ENCODE assay signal across 1 cellular context in the genomic region with DNA sequence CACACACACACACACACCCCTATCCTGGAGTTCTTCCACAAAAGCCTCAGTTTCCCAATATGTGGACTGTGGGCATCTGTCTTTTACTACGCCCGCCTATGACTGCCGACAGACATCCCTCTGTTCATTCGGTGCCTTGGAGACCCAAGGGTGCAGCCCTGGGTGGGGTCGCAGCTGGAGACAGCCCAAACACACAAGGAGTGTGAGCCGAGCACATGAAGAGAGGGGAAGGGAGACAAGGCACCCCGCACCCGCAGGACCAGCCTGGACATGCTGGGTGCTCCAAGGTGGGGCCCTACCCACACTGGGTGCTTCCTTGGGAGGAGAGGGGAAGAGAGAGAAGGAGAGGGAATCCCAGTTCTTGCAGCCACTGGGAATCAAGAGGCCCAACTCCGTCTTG.
TF ChIP-seq lines count a peak whose summit lies in the region.

No MANE protein-coding gene starts in this region.

TF ChIP-seq in H1, 55 proteins besides CTCF, POLR2A, EP300 and RAD21:
- TF ChIP-seq SIN3A (conservative IDR thresholded peaks at IDR 0.05 in 1 of 2, IDR thresholded peaks at IDR 0.05 in 1 of 2; ENCODE audit: low read depth in 1 of 2, low read length in 2 of 2) (no peak), BCL11A (IDR thresholded peaks at IDR 0.05; ENCODE audit: low read depth in 2 of 2, low read length in 2 of 2) (no peak), ATF3 (IDR thresholded peaks at IDR 0.05; ENCODE audit: insufficient read depth, low read depth, low read length) (no peak), HDAC2 (IDR thresholded peaks at IDR 0.05; ENCODE audit: borderline replicate concordance in 1 of 2, low read depth in 2 of 2, low read length in 2 of 2) (no peak), ASH2L (IDR thresholded peaks at IDR 0.05; ENCODE audit: low read length) (no peak), SUZ12 (IDR thresholded peaks at IDR 0.05; ENCODE audit: low read length) (no peak), BACH1 (IDR thresholded peaks at IDR 0.05; ENCODE audit: low read length) (no peak), RXRA (IDR thresholded peaks at IDR 0.05; ENCODE audit: insufficient read depth, low read depth, low read length) (no peak), NRF1 (IDR thresholded peaks at IDR 0.05; ENCODE audit: low read depth, low read length) (no peak), SRF (IDR thresholded peaks at IDR 0.05; ENCODE audit: low read depth, low read length) (no peak), E2F6 (IDR thresholded peaks at IDR 0.05) (no peak)
- TF ChIP-seq, protein P1, sequence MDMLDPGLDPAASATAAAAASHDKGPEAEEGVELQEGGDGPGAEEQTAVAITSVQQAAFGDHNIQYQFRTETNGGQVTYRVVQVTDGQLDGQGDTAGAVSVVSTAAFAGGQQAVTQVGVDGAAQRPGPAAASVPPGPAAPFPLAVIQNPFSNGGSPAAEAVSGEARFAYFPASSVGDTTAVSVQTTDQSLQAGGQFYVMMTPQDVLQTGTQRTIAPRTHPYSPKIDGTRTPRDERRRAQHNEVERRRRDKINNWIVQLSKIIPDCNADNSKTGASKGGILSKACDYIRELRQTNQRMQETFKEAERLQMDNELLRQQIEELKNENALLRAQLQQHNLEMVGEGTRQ (IDR thresholded peaks at IDR 0.05; ENCODE audit: low read length), result no peak
